Comparison of ENCODE assay signal across 9 cellular contexts in genomic region chr9:77944556-77945261, GRCh38.
DNase-seq lines count a peak whose midpoint lies in the region; ATAC-seq, FAIRE-seq and TF ChIP-seq lines count a peak whose summit lies in the region.
"Had no signal": no experiment of that assay in that cellular context is flagged by ENCODE, and none has a peak within 500 bp of the region (broad histone marks: within the 10 kb centered on the region; RNA-seq: fewer than 3 reads in every experiment).

No MANE protein-coding gene starts in this region.

- TF ChIP-seq POLR2A in esophagus muscularis mucosa (IDR thresholded peaks at IDR 0.05; ENCODE audit: low read depth) (no peak), GM12892 (IDR thresholded peaks at IDR 0.05; ENCODE audit: low read depth, low read length) (no peak)

- ATAC-seq in DND-41 (ENCODE audit: insufficient read depth, low read depth) (peak; percentile 77), PC-3 (peak; percentile 29), GM21360 (IDR thresholded peaks at IDR 0.05; ENCODE audit: unreplicated experiment) (no peak)

- no TSS peak for BruUV-seq in PC-3 (replicated peaks; lab: Mats Ljungman, UMichigan)

- DNase-seq in DND-41 (peak; percentile 53), PC-3 (no peak), esophagus muscularis mucosa (ENCODE audit: extremely low spot score) (no peak), neural crest cell (ENCODE audit: low read depth, low spot score) (no peak), GM12892 (ENCODE audit: insufficient read length) (no peak), NCI-H345 (lab: John Stamatoyannopoulos, UW) (no peak), SK-N-DZ (ENCODE audit: low spot score) (no peak)
- DNase-seq: T1000 had no signal

- no peak for FAIRE-seq in GM12892 (lab: Jason Lieb, UNC)

- TF ChIP-seq CTCF in DND-41 (IDR thresholded peaks at IDR 0.05; ENCODE audit: borderline replicate concordance, extremely low read depth, low read length, poor library complexity, severe bottlenecking): peak; percentile 29
- no peak for TF ChIP-seq CTCF in PC-3 (conservative IDR thresholded peaks at IDR 0.05; ENCODE audit: low read depth, low read length)
- TF ChIP-seq CTCF in esophagus muscularis mucosa (IDR thresholded peaks at IDR 0.05): no peak
- TF ChIP-seq CTCF in neural crest cell (conservative IDR thresholded peaks at IDR 0.05): peak; percentile 40

- intact Hi-C loops in PC-3 (cut with micrococcal nuclease): no loop called here
- intact Hi-C loops in esophagus muscularis mucosa (cut with DNase I): no loop called here

- H3K79me2 ChIP-seq in DND-41 (ENCODE audit: insufficient read depth, low read length) (peaks cover 99% of the 10 kb centered on the region), PC-3 (ENCODE audit: low read length) (no peaks in the 10 kb centered on the region)

- POLR2A ChIA-PET in PC-3 (lab: Charles Lee; ENCODE audit: unreplicated experiment): no interaction called here

- H3K27me3 ChIP-seq in DND-41 (ENCODE audit: insufficient read depth, low read length, poor library complexity) (no peaks in the 10 kb centered on the region), PC-3 (ENCODE audit: low read length) (no peaks in the 10 kb centered on the region), esophagus muscularis mucosa (no peaks in the 10 kb centered on the region)

- H3K36me3 Mint-ChIP-seq in neural crest cell (ENCODE audit: low read depth): no peaks in the 10 kb centered on the region

- H3F3A ChIP-seq in PC-3 (ENCODE audit: low read length, unreplicated experiment): no peaks in the 10 kb centered on the region

- H3K27me3 Mint-ChIP-seq in neural crest cell (ENCODE audit: low read depth): no peaks in the 10 kb centered on the region

- H3K27ac ChIP-seq in DND-41 (ENCODE audit: low read length) (no peak overlapping the region), PC-3 (ENCODE audit: low read length) (no peak overlapping the region), esophagus muscularis mucosa (replicated peaks in 1 of 4) (peak overlapping the region; percentile 33 to 74 (median 48))

- H3K36me3 ChIP-seq in DND-41 (ENCODE audit: insufficient read depth, low read length) (no peaks in the 10 kb centered on the region), PC-3 (ENCODE audit: low read depth, low read length) (no peaks in the 10 kb centered on the region), esophagus muscularis mucosa (no peaks in the 10 kb centered on the region)

- no peak overlapping the region for H3K27ac Mint-ChIP-seq in neural crest cell (ENCODE audit: unreplicated experiment)

- H3K4me3 ChIP-seq in DND-41 (ENCODE audit: low read depth in 1 of 2, low read length in 2 of 2) (no peak overlapping the region), PC-3 (ENCODE audit: low read length) (no peak overlapping the region), esophagus muscularis mucosa (peak overlapping the region in 2 of 4 donors; percentile 8 to 16)

- no peaks in the 10 kb centered on the region for H3K9me2 ChIP-seq in PC-3 (replicated peaks; ENCODE audit: low read length)

- peaks cover 50% of the 10 kb centered on the region for H4K20me1 ChIP-seq in DND-41 (ENCODE audit: insufficient read depth, low read length)
- H4K20me1 ChIP-seq in PC-3 (ENCODE audit: low read length): no peaks in the 10 kb centered on the region

- H3K4me2 ChIP-seq in DND-41 (ENCODE audit: insufficient read depth, low read length) (no peak overlapping the region), PC-3 (ENCODE audit: low read length) (no peak overlapping the region)

- H2AFZ ChIP-seq in DND-41 (ENCODE audit: low read depth, low read length) (no peak overlapping the region), PC-3 (ENCODE audit: low read length) (no peak overlapping the region)

- CTCF ChIA-PET in PC-3 (lab: Charles Lee): no interaction called here

- TF ChIP-seq EP300 in esophagus muscularis mucosa (IDR thresholded peaks at IDR 0.05): no peak

- H3K4me1 Mint-ChIP-seq in neural crest cell: peaks cover 36% of the 10 kb centered on the region

- H3K4me1 ChIP-seq in DND-41 (ENCODE audit: insufficient read depth, low read length) (peaks cover 46% of the 10 kb centered on the region), PC-3 (ENCODE audit: insufficient read depth, low read length) (no peaks in the 10 kb centered on the region; the same call in 1 of the 2 replicates), esophagus muscularis mucosa (peaks cover 44 to 82% (median 78%) of the 10 kb centered on the region in 4 donors)

- H3K9ac ChIP-seq in DND-41 (ENCODE audit: low read depth, low read length): no peak overlapping the region
- no peak overlapping the region for H3K9ac ChIP-seq in PC-3 (ENCODE audit: low read length)

- H3K4me3 Mint-ChIP-seq in neural crest cell: no peak overlapping the region

- H3K9me3 Mint-ChIP-seq in neural crest cell: no peaks in the 10 kb centered on the region

- 44% methylated on average over 6 of the region's 6 CpGs for WGBS in esophagus muscularis mucosa

- no peaks in the 10 kb centered on the region for H3K9me3 ChIP-seq in DND-41 (ENCODE audit: insufficient read depth, low read length, severe bottlenecking)
- no peaks in the 10 kb centered on the region for H3K9me3 ChIP-seq in PC-3 (ENCODE audit: low read length)
- H3K9me3 ChIP-seq in esophagus muscularis mucosa: no peaks in the 10 kb centered on the region

Comparison
In these comparisons a context has a peak if more than half of its experiments do, and no peak if none do; other contexts are left out.
1. H3K27ac ChIP-seq: peak in esophagus muscularis mucosa (4 of 4); none in DND-41 (single experiment) and PC-3 (single experiment).
2. CTCF ChIP-seq: peak in DND-41 (single experiment) and neural crest cell (single experiment); none in PC-3 (single experiment) and esophagus muscularis mucosa (0 of 3).